In genomic region chr1:184563308-184563707, GRCh38 we compare ENCODE assay signal across 10 cellular contexts.
A peak's percentile ranks its signal among the peaks of the same experiment; 100 is the strongest.
DNase-seq lines count a peak whose midpoint lies in the region; ATAC-seq and TF ChIP-seq lines count a peak whose summit lies in the region.
"Had no signal": no experiment of that assay in that cellular context is flagged by ENCODE, and none has a peak within 500 bp of the region (broad histone marks: within the 10 kb centered on the region; RNA-seq: fewer than 3 reads in every experiment).

No MANE protein-coding gene starts in this region.

- 13 to 24% (median 15%) methylated on average over 1 of the region's 1 CpG for WGBS in stomach, 5 donors

- no peak for TF ChIP-seq EP300 in stomach (IDR thresholded peaks at IDR 0.05)

- no peaks in the 10 kb centered on the region for H3K36me3 ChIP-seq in stomach

- intact Hi-C loops in stomach (cut with DNase I; ENCODE audit: low total_unique reads): no loop called here

- no peak for TF ChIP-seq POLR2A in stomach (IDR thresholded peaks at IDR 0.05)

- no peaks in the 10 kb centered on the region for H3K9me3 ChIP-seq in stomach

- peak in 4 of 7 experiments; percentile 15 to 56 (median 41) for TF ChIP-seq CTCF in stomach (IDR thresholded peaks at IDR 0.05)

- H3K27ac ChIP-seq in stomach: peak overlapping the region in 1 of 5 donors; percentile 44
- H3K27ac ChIP-seq: BLaER1 treated with 17β-estradiol and CSF1 and Interleukin-3, amounts not matched to agents 10 nM and 100 nM; skin epidermis had no signal

- ATAC-seq in HG03039 (IDR thresholded peaks at IDR 0.05; ENCODE audit: unreplicated experiment) (no peak), GM18519 (IDR thresholded peaks at IDR 0.05; ENCODE audit: low FRiP score, unreplicated experiment) (no peak), HG03354 (IDR thresholded peaks at IDR 0.05; ENCODE audit: poor library complexity, severe bottlenecking, unreplicated experiment) (no peak)

- no peaks in the 10 kb centered on the region for H3K27me3 ChIP-seq in stomach
- H3K27me3 ChIP-seq: BLaER1 treated with 17β-estradiol and CSF1 and Interleukin-3, amounts not matched to agents 10 nM and 100 nM had no signal

- DNase-seq in SHP77 treated with DMSO at 0.1 percent for 48 hours (lab: John Stamatoyannopoulos, UW) (peak; percentile 21), SHP77 (lab: John Stamatoyannopoulos, UW) (no peak), OCI-M1 (lab: John Stamatoyannopoulos, UW) (peak; percentile 80), fibroblast of the conjunctiva (ENCODE audit: low read depth) (peak; percentile 26), stomach (no peak)

- peaks cover 5 to 40% (median 21%) of the 10 kb centered on the region in 4 donors for H3K4me1 ChIP-seq in stomach

- H3K4me3 ChIP-seq in stomach: no peak overlapping the region
- H3K4me3 ChIP-seq: BLaER1 treated with 17β-estradiol and CSF1 and Interleukin-3, amounts not matched to agents 10 nM and 100 nM; skin epidermis had no signal

Comparison
In these comparisons a context has a peak if more than half of its experiments do, and no peak if none do; other contexts are left out.
1. DNase-seq: peak in SHP77 treated with DMSO at 0.1 percent for 48 hours (single experiment), OCI-M1 (single experiment) and fibroblast of the conjunctiva (single experiment); none in SHP77 (0 of 2) and stomach (single experiment).